In genomic region chr6:166667886-166668620, GRCh38 we compare ENCODE assay signal across 23 cellular contexts. TPM values are rescaled to one million over a fixed set of nuclear protein-coding genes. Genes with fewer than 3 reads are reported as not detected.
DNase-seq lines count a peak whose midpoint lies in the region; ATAC-seq and TF ChIP-seq lines count a peak whose summit lies in the region.
"Had no signal": no experiment of that assay in that cellular context is flagged by ENCODE, and none has a peak within 500 bp of the region (broad histone marks: within the 10 kb centered on the region; RNA-seq: fewer than 3 reads in every experiment).

No MANE protein-coding gene starts in this region.

- H3K4me3 Mint-ChIP-seq in nephron progenitor cell: no peak overlapping the region
- no peak overlapping the region for H3K4me3 Mint-ChIP-seq in CD8-positive, alpha-beta T cell
- H3K4me3 Mint-ChIP-seq: CD14-positive monocyte had no signal

- H3K36me3 ChIP-seq in testis (ENCODE audit: low read depth, missing control alignments): no peaks in the 10 kb centered on the region
- H3K36me3 ChIP-seq in CD8-positive, alpha-beta T cell (ENCODE audit: insufficient read depth, low read length): no peaks in the 10 kb centered on the region
- H3K36me3 ChIP-seq: BE2C had no signal

- H3K4me3 ChIP-seq in testis: no peak overlapping the region
- no peak overlapping the region for H3K4me3 ChIP-seq in CD8-positive, alpha-beta T cell (ENCODE audit: low read depth, low read length)
- H3K4me3 ChIP-seq: GM12878 had no signal

- peaks cover 28% of the 10 kb centered on the region for H3K4me1 Mint-ChIP-seq in nephron progenitor cell
- no peaks in the 10 kb centered on the region for H3K4me1 Mint-ChIP-seq in CD8-positive, alpha-beta T cell (ENCODE audit: low read depth)

- CTCF ChIA-PET in CD8-positive, alpha-beta T cell (lab: Charles Lee): no interaction called here

- DNase-seq in NCI-H345 (lab: John Stamatoyannopoulos, UW) (peak; percentile 15), NCI-H345 treated with DMSO at 0.1 percent for 48 hours (lab: John Stamatoyannopoulos, UW; ENCODE audit: unreplicated experiment) (no peak), cerebellar cortex (ENCODE audit: low spot score) (peak; percentile 57), nephron progenitor cell (no peak), testis (no peak)
- no peak for DNase-seq in CD8-positive, alpha-beta T cell
- DNase-seq: 8988T, ACHN, BE2C, Calu3, DND-41, HCEC 1CT, KBM-7, MV-4-11, NCI-H1694 treated with DMSO at 0.1 percent for 48 hours, NCI-H2081, NCI-H226, NCI-H524 treated with DMSO at 0.1 percent for 48 hours, Right ventricle myocardium superior, RPMI8226 had no signal

- no peaks in the 10 kb centered on the region for H3K36me3 Mint-ChIP-seq in nephron progenitor cell (ENCODE audit: low read depth)
- H3K36me3 Mint-ChIP-seq in CD8-positive, alpha-beta T cell: no peaks in the 10 kb centered on the region
- H3K36me3 Mint-ChIP-seq: CD14-positive monocyte had no signal

- WGBS in testis, 2 donors: 86 to 87% methylated on average over 19 of the region's 19 CpGs

- H3K9me3 ChIP-seq in testis: no peaks in the 10 kb centered on the region
- H3K9me3 ChIP-seq in CD8-positive, alpha-beta T cell (ENCODE audit: low read length): no peaks in the 10 kb centered on the region

- H3K27me3 ChIP-seq in testis: no peaks in the 10 kb centered on the region
- no peaks in the 10 kb centered on the region for H3K27me3 ChIP-seq in CD8-positive, alpha-beta T cell (ENCODE audit: insufficient read depth, low read length)
- H3K27me3 ChIP-seq: BE2C had no signal

- H3K9me3 Mint-ChIP-seq in nephron progenitor cell: no peaks in the 10 kb centered on the region
- H3K9me3 Mint-ChIP-seq in CD8-positive, alpha-beta T cell: no peaks in the 10 kb centered on the region

- peak overlapping the region; percentile 42 for H3K27ac Mint-ChIP-seq in nephron progenitor cell
- no peak overlapping the region for H3K27ac Mint-ChIP-seq in CD8-positive, alpha-beta T cell
- H3K27ac Mint-ChIP-seq: CD14-positive monocyte had no signal

- intact Hi-C loops in testis (cut with DNase I; ENCODE audit: low total_unique reads): no loop called here
- intact Hi-C loops in CD8-positive, alpha-beta T cell (cut with DNase I, micrococcal nuclease): no loop called here

- TF ChIP-seq POLR2A in testis (IDR thresholded peaks at IDR 0.05): no peak

- TF ChIP-seq CTCF in nephron progenitor cell (IDR thresholded peaks at IDR 0.05) (no peak), testis (IDR thresholded peaks at IDR 0.05) (no peak)
- TF ChIP-seq CTCF in CD8-positive, alpha-beta T cell (IDR thresholded peaks at IDR 0.05): no peak

- H3K4me1 ChIP-seq in testis: no peaks in the 10 kb centered on the region
- H3K4me1 ChIP-seq in CD8-positive, alpha-beta T cell (ENCODE audit: insufficient read depth, low read length): no peaks in the 10 kb centered on the region

- POLR2A ChIA-PET in CD8-positive, alpha-beta T cell (lab: Charles Lee): no interaction called here

- peaks cover 11% of the 10 kb centered on the region for H3K27me3 Mint-ChIP-seq in nephron progenitor cell (ENCODE audit: low read depth, poor library complexity)
- peaks cover 32% of the 10 kb centered on the region for H3K27me3 Mint-ChIP-seq in CD8-positive, alpha-beta T cell (ENCODE audit: low read depth)

- no peak for ATAC-seq in CD8-positive, alpha-beta T cell
- ATAC-seq in HG03521 (IDR thresholded peaks at IDR 0.05; ENCODE audit: unreplicated experiment): no peak
- ATAC-seq: GM12878 had no signal

- no peak overlapping the region for H3K27ac ChIP-seq in testis
- no peak overlapping the region for H3K27ac ChIP-seq in CD8-positive, alpha-beta T cell (ENCODE audit: low read depth, low read length)

RNA-seq across cellular contexts. Expression of gene RPS6KA2, which starts 41.0 kb away (rescaled TPM):
- total RNA-seq in testis: 10 to 100 TPM; 19.8 to 21.7 TPM
- polyA plus RNA-seq in testis (ENCODE audit: insufficient read depth, low read depth, low replicate concordance): 18.4 TPM
- total RNA-seq in CD8-positive, alpha-beta T cell: 1 to 10 TPM; 2.2 TPM

Comparison
In these comparisons a context has a peak if more than half of its experiments do, and no peak if none do; other contexts are left out.
1. DNase-seq: peak in NCI-H345 (single experiment) and cerebellar cortex (single experiment); none in NCI-H345 treated with DMSO at 0.1 percent for 48 hours (single experiment), nephron progenitor cell (single experiment), testis (single experiment) and CD8-positive, alpha-beta T cell (0 of 7).
2. RNA of gene RPS6KA2, which starts 41.0 kb away (total RNA-seq): 19.8 to 21.7 TPM in testis; 2.2 TPM in CD8-positive, alpha-beta T cell; every median in the first group is over 4 times any median in the second.